8 cellular contexts compared by ENCODE assay signal in the genomic region with DNA sequence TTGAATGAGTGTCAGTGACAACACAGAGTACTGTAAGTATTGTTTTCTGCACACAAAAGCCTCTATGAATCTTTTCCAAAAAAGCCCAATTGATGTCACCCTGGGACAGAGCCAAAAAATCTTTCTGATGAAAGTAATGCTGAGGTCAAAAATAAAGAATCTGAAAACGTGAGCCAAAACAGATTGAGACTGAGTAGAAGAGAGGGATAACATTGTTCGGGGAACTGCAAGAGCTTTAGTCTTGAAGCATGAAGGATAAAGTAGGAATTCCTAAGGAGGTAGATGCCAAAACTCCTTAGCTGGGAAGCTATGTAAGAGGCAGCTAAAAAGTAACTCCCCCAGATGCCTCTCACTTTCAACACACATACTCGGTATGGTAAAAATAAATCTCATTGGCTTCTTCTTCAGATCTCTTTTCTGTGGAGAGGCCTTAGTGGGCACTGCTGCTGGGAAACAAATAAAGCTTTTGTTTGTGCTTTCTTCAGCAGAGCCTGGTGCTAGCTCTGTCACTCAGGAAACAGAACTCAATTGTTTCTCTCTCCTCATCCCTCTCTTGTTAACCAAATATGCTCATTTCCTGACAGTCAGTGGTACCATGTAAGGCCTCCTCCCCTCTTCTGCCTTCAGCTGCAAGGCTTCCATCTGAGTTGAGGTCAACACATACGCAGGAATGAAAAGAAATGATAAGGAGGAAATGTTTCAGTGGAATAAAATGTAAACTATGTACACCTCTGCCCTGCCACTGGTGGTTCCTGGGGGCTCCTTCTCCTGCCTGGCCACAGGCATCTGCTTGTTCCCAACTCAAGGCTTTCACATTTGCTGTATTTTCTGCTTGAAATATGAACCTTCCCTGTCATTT. TPM values are rescaled to one million over a fixed set of nuclear protein-coding genes. Genes with fewer than 3 reads are reported as not detected.
DNase-seq lines count a peak whose midpoint lies in the region; ATAC-seq and TF ChIP-seq lines count a peak whose summit lies in the region.

No MANE protein-coding gene starts in this region.

- H3K27me3 Mint-ChIP-seq in brain: no peaks in the 10 kb centered on the region
- no peaks in the 10 kb centered on the region for H3K27me3 Mint-ChIP-seq in stimulated activated naive CD8-positive, alpha-beta T cell treated with anti-CD3 and anti-CD28 coated beads, Interleukin-15, Interleukin-2, amounts not matched to agents 100 ng/mL and 50 ng/mL, for 24 hours

- peaks cover 0 to 11% (median 8%) of the 10 kb centered on the region in 5 experiments for H3K9me3 Mint-ChIP-seq in brain
- peaks cover 5% of the 10 kb centered on the region for H3K9me3 Mint-ChIP-seq in stimulated activated naive CD8-positive, alpha-beta T cell treated with anti-CD3 and anti-CD28 coated beads, Interleukin-15, Interleukin-2, amounts not matched to agents 100 ng/mL and 50 ng/mL, for 24 hours

- no peak for TF ChIP-seq CTCF in brain (conservative IDR thresholded peaks at IDR 0.05)

- no peak for ATAC-seq in GM21619 (IDR thresholded peaks at IDR 0.05; ENCODE audit: unreplicated experiment)

- peak overlapping the region in 2 of 5 experiments; percentile 20 to 29 for H3K4me3 Mint-ChIP-seq in brain
- no peak overlapping the region for H3K4me3 Mint-ChIP-seq in stimulated activated naive CD8-positive, alpha-beta T cell treated with anti-CD3 and anti-CD28 coated beads, Interleukin-15, Interleukin-2, amounts not matched to agents 100 ng/mL and 50 ng/mL, for 24 hours

- peaks cover 14% of the 10 kb centered on the region for H3K4me1 Mint-ChIP-seq in brain
- peaks cover 54% of the 10 kb centered on the region for H3K4me1 Mint-ChIP-seq in stimulated activated naive CD8-positive, alpha-beta T cell treated with anti-CD3 and anti-CD28 coated beads, Interleukin-15, Interleukin-2, amounts not matched to agents 100 ng/mL and 50 ng/mL, for 24 hours (ENCODE audit: low read depth)

- DNase-seq in Daoy (ENCODE audit: low read depth) (peak; percentile 89), HS-5 (ENCODE audit: low read depth) (peak; percentile 88), iPS-NIHi7 (ENCODE audit: extremely low spot score) (peak; percentile 40), NCI-H2107 treated with DMSO at 0.1 percent for 48 hours (lab: John Stamatoyannopoulos, UW; ENCODE audit: unreplicated experiment) (no peak), CD1c-positive myeloid dendritic cell (ENCODE audit: extremely low spot score) (no peak)

- H3K36me3 Mint-ChIP-seq in brain: no peaks in the 10 kb centered on the region
- H3K36me3 Mint-ChIP-seq in stimulated activated naive CD8-positive, alpha-beta T cell treated with anti-CD3 and anti-CD28 coated beads, Interleukin-15, Interleukin-2, amounts not matched to agents 100 ng/mL and 50 ng/mL, for 24 hours (ENCODE audit: low read depth): no peaks in the 10 kb centered on the region

- peak overlapping the region; percentile 26 to 91 (median 87) for H3K27ac Mint-ChIP-seq in brain
- peak overlapping the region; percentile 72 for H3K27ac Mint-ChIP-seq in stimulated activated naive CD8-positive, alpha-beta T cell treated with anti-CD3 and anti-CD28 coated beads, Interleukin-15, Interleukin-2, amounts not matched to agents 100 ng/mL and 50 ng/mL, for 24 hours

RNA-seq across cellular contexts. Expression of a gene that starts 58.1 kb away (rescaled TPM):
- total RNA-seq in Daoy (2014; rRNA removed; shearing (Covaris generic)): 0.06 TPM in 1 of 2 replicates, not detected in the other
- 82.6 TPM for polyA plus RNA-seq in brain (ENCODE audit: insufficient read depth, low read depth, low replicate concordance)

Comparison
In these comparisons a context has a peak if more than half of its experiments do, and no peak if none do; other contexts are left out.
1. DNase-seq: peak in Daoy (single experiment), HS-5 (single experiment) and iPS-NIHi7 (single experiment); none in NCI-H2107 treated with DMSO at 0.1 percent for 48 hours (single experiment) and CD1c-positive myeloid dendritic cell (single experiment).